In genomic region chr9:112059145-112059979, GRCh38 we compare ENCODE assay signal across 9 cellular contexts.
DNase-seq lines count a peak whose midpoint lies in the region; ATAC-seq, FAIRE-seq and TF ChIP-seq lines count a peak whose summit lies in the region.
"Had no signal": no experiment of that assay in that cellular context is flagged by ENCODE, and none has a peak within 500 bp of the region (broad histone marks: within the 10 kb centered on the region; RNA-seq: fewer than 3 reads in every experiment).

No MANE protein-coding gene starts in this region.

- H3K4me1 ChIP-seq in hepatocyte (ENCODE audit: insufficient read depth) (peaks cover 3% of the 10 kb centered on the region), small intestine (ENCODE audit: control insufficient read depth in 2 of 2, insufficient read depth in 1 of 2, low read depth in 1 of 2, low read length in 1 of 2) (peaks cover 5 to 12% of the 10 kb centered on the region in 2 donors)

- peak; percentile 61 for DNase-seq in GM12865 (ENCODE audit: low read depth)
- peak; percentile 65 for DNase-seq in hepatocyte (ENCODE audit: low spot score)
- DNase-seq in small intestine = peak; percentile 96
- DNase-seq in MV-4-11 (lab: John Stamatoyannopoulos, UW) = no peak
- no peak for DNase-seq in NCI-H446 treated with DMSO at 0.1 percent for 48 hours (lab: John Stamatoyannopoulos, UW)
- no peak for DNase-seq in GM13977 (ENCODE audit: low spot score)

- in situ Hi-C loops in GM13977 (cut with MboI; ENCODE audit: low pct_unique_long_range_greater_than_20kb, low sequenced_read_pairs, unreplicated experiment) = no loop called here

- no peak for ATAC-seq in HG03159 (IDR thresholded peaks at IDR 0.05; ENCODE audit: unreplicated experiment)

- no peaks in the 10 kb centered on the region for H4K20me1 ChIP-seq in hepatocyte (ENCODE audit: insufficient read depth, poor library complexity, severe bottlenecking)

- TF ChIP-seq CTCF in GM12865 (IDR thresholded peaks at IDR 0.05; ENCODE audit: insufficient read depth, low read depth, low read length, missing control alignments) (no peak), hepatocyte (IDR thresholded peaks at IDR 0.05; ENCODE audit: poor library complexity) (no peak), GM13977 (IDR thresholded peaks at IDR 0.05; ENCODE audit: extremely low read depth, insufficient read depth, missing control alignments) (no peak)

- no peaks in the 10 kb centered on the region for H3K27me3 ChIP-seq in hepatocyte
- no peaks in the 10 kb centered on the region for H3K27me3 ChIP-seq in small intestine (ENCODE audit: control insufficient read depth in 2 of 2, insufficient read depth in 2 of 2, low read length in 2 of 2)

- H2AFZ ChIP-seq in hepatocyte = no peak overlapping the region

- H3K4me3 ChIP-seq in GM12865 (ENCODE audit: low read depth, low read length) (no peak overlapping the region), hepatocyte (no peak overlapping the region), small intestine (ENCODE audit: low read depth in 1 of 2, low read length in 2 of 2) (no peak overlapping the region)

- H3K79me2 ChIP-seq in hepatocyte = no peaks in the 10 kb centered on the region

- H3K27ac ChIP-seq in angular gyrus (ENCODE audit: low read depth, low read length) (peak overlapping the region; percentile 49), hepatocyte (peak overlapping the region; percentile 88), small intestine (ENCODE audit: low read depth in 1 of 2, low read length in 1 of 2) (peak overlapping the region; percentile 37 to 63)
- H3K27ac ChIP-seq: KMS-11 had no signal

- 69% methylated on average over 13 of the region's 13 CpGs for WGBS in hepatocyte (ENCODE audit: low lambda C conversion rate, missing lambda C conversion rate)
- WGBS in small intestine, 3 donors = 34 to 52% (median 48%) methylated on average over 13 of the region's 13 CpGs

- H3K36me3 ChIP-seq in hepatocyte (replicated peaks; ENCODE audit: insufficient read depth, low read depth) (no peaks in the 10 kb centered on the region), small intestine (ENCODE audit: control insufficient read depth in 2 of 2, insufficient read depth in 2 of 2, low read length in 2 of 2) (no peaks in the 10 kb centered on the region)

- no peak overlapping the region for H3K4me2 ChIP-seq in hepatocyte
- H3K4me2 ChIP-seq: KMS-11 had no signal

- no peaks in the 10 kb centered on the region for H3K9me2 ChIP-seq in hepatocyte (replicated peaks; ENCODE audit: insufficient read depth)

- no peak for FAIRE-seq in small intestine (lab: Jason Lieb, UNC)

- no peaks in the 10 kb centered on the region for H3K9me3 ChIP-seq in hepatocyte (ENCODE audit: low read depth)
- H3K9me3 ChIP-seq in small intestine (ENCODE audit: control insufficient read depth, low read depth) = no peaks in the 10 kb centered on the region

Comparison
In these comparisons a context has a peak if more than half of its experiments do, and no peak if none do; other contexts are left out.
1. DNase-seq: peak in GM12865 (single experiment), hepatocyte (single experiment) and small intestine (single experiment); none in MV-4-11 (single experiment), NCI-H446 treated with DMSO at 0.1 percent for 48 hours (single experiment) and GM13977 (single experiment).
2. Peak in every context shown above with its lines, with median percentiles within 50 percentile points of each other: H3K27ac ChIP-seq.